In genomic region chr18:45527891-45528290, GRCh38 we compare ENCODE assay signal across 32 cellular contexts.
"Had no signal": no experiment of that assay in that cellular context is flagged by ENCODE, and none has a peak within 500 bp of the region (broad histone marks: within the 10 kb centered on the region; RNA-seq: fewer than 3 reads in every experiment).

No MANE protein-coding gene starts in this region.

- FAIRE-seq: TTC549 had no signal

- H3K27me3 ChIP-seq: adrenal gland, body of pancreas, breast epithelium, SJSA1 had no signal

- H3K4me3 Mint-ChIP-seq: activated CD4-positive, alpha-beta T cell treated with anti-CD3 and anti-CD28 coated beads for 36 hours; activated CD4-positive, alpha-beta T cell treated with anti-CD3 and anti-CD28 coated beads, Interleukin-2, amount 10 ng/mL, durations not matched to agents 7 days and 5 days; activated CD8-positive, alpha-beta T cell treated with anti-CD3 and anti-CD28 coated beads, Interleukin-2, amount 10 ng/mL, durations not matched to agents 7 days and 5 days; activated T-cell treated with anti-CD3 and anti-CD28 coated beads, Interleukin-2, amount 50 U/mL, for 24 hours; T-helper 1 cell treated with Interleukin-12 subunit alpha and Interleukin-12 subunit beta and Interleukin-4 antibody, amounts not matched to agents 30 μg/mL and 1 μg/mL, for 36 hours; T-helper 2 cell treated with Interferon-gamma antibody and Interleukin-4, amounts not matched to agents 5 μg/mL and 100 μg/mL, for 36 hours; WTC11 had no signal

- H3K27me3 Mint-ChIP-seq: activated CD4-positive, alpha-beta T cell treated with anti-CD3 and anti-CD28 coated beads, Interleukin-2, amount 10 ng/mL, durations not matched to agents 7 days and 5 days had no signal

- H3K36me3 Mint-ChIP-seq: activated naive CD4-positive, alpha-beta T cell treated with anti-CD3 and anti-CD28 coated beads, Interleukin-2, amount 50 U/mL, for 72 hours had no signal

- DNase-seq: activated CD4-positive, alpha-beta T cell treated with anti-CD3 and anti-CD28 coated beads for 36 hours; activated CD4-positive, alpha-beta T cell treated with anti-CD3 and anti-CD28 coated beads, Interleukin-2, amount 10 ng/mL, durations not matched to agents 7 days and 5 days; activated CD4-positive, alpha-beta T cell treated with anti-CD3 and anti-CD28 coated beads, Interleukin-2, amount 50 U/mL, for 48 hours; activated CD8-positive, alpha-beta T cell treated with anti-CD3 and anti-CD28 coated beads, Interleukin-2, amount 10 ng/mL, durations not matched to agents 7 days and 5 days; activated gamma-delta T cell; activated naive CD4-positive, alpha-beta T cell treated with Interleukin-2 at 50 U/mL for 16 hours; activated T-cell treated with anti-CD3 and anti-CD28 coated beads, Interleukin-2, amount 50 U/mL, for 24 hours; adrenal gland; body of pancreas; caudate nucleus; cerebellar nuclear complex; Kasumi-1; KG1; NCI-H146; NCI-H187; NCI-H2029 treated with DMSO at 0.1 percent for 48 hours; NCI-H2171 treated with DMSO at 0.1 percent for 48 hours; NCI-H2227 treated with DMSO at 0.1 percent for 48 hours; NCI-H446; NCI-H524 treated with DMSO at 0.1 percent for 48 hours; SHP77 treated with DMSO at 0.1 percent for 48 hours; SK-N-SH had no signal

- H3K9me3 Mint-ChIP-seq: activated CD4-positive, alpha-beta T cell treated with anti-CD3 and anti-CD28 coated beads, Interleukin-2, amount 10 ng/mL, durations not matched to agents 7 days and 5 days; activated naive CD4-positive, alpha-beta T cell treated with anti-CD3 and anti-CD28 coated beads, Interleukin-2, amount 50 U/mL, for 72 hours; activated T-cell treated with anti-CD3 and anti-CD28 coated beads, Interleukin-2, amount 50 U/mL, for 24 hours; T-helper 1 cell treated with Interleukin-12 subunit alpha and Interleukin-12 subunit beta and Interleukin-4 antibody, amounts not matched to agents 30 μg/mL and 1 μg/mL, for 36 hours; T-helper 2 cell treated with Interferon-gamma antibody and Interleukin-4, amounts not matched to agents 5 μg/mL and 100 μg/mL, for 36 hours had no signal

- H3K27ac Mint-ChIP-seq: activated CD4-positive, alpha-beta T cell treated with anti-CD3 and anti-CD28 coated beads for 36 hours; activated CD4-positive, alpha-beta T cell treated with anti-CD3 and anti-CD28 coated beads, Interleukin-2, amount 10 ng/mL, durations not matched to agents 7 days and 5 days; activated CD8-positive, alpha-beta T cell treated with anti-CD3 and anti-CD28 coated beads, Interleukin-2, amount 10 ng/mL, durations not matched to agents 7 days and 5 days; activated naive CD4-positive, alpha-beta T cell treated with anti-CD3 and anti-CD28 coated beads, Interleukin-2, amount 50 U/mL, for 72 hours; activated T-cell treated with anti-CD3 and anti-CD28 coated beads, Interleukin-2, amount 50 U/mL, for 24 hours; activated T-helper 2 cell treated with anti-CD3 and anti-CD28 coated beads, Interferon-gamma antibody, Interleukin-2, Interleukin-4, amounts not matched to agents 10 μg/mL and 5 μg/mL and 100 μg/mL, durations not matched to agents 14 hours and 24 hours and 36 hours; T-helper 1 cell treated with Interleukin-12 subunit alpha and Interleukin-12 subunit beta and Interleukin-4 antibody, amounts not matched to agents 30 μg/mL and 1 μg/mL, for 36 hours; T-helper 2 cell treated with Interferon-gamma antibody and Interleukin-4, amounts not matched to agents 5 μg/mL and 100 μg/mL, for 36 hours; WTC11 had no signal

- H3K4me3 ChIP-seq: adrenal gland, body of pancreas, breast epithelium, SJSA1 had no signal

- H3K36me3 ChIP-seq: adrenal gland, breast epithelium, SJSA1 had no signal

- ATAC-seq: activated CD4-positive, alpha-beta T cell treated with anti-CD3 and anti-CD28 coated beads for 36 hours; activated CD4-positive, CD25-positive, alpha-beta regulatory T cell treated with anti-CD3 and anti-CD28 coated beads, Interleukin-2, amount 50 U/mL, for 24 hours; activated CD8-positive, alpha-beta T cell treated with anti-CD3 and anti-CD28 coated beads, Interleukin-2, amount 10 ng/mL, durations not matched to agents 7 days and 5 days; activated naive CD4-positive, alpha-beta T cell treated with anti-CD3 and anti-CD28 coated beads, Interleukin-2, amount 50 U/mL, for 72 hours; body of pancreas; Panc1; WTC11 had no signal

- H3K4me1 Mint-ChIP-seq: activated CD4-positive, alpha-beta T cell treated with anti-CD3 and anti-CD28 coated beads for 36 hours; activated CD4-positive, alpha-beta T cell treated with anti-CD3 and anti-CD28 coated beads, Interleukin-2, amount 10 ng/mL, durations not matched to agents 7 days and 5 days; WTC11 had no signal
